17 cellular contexts compared by ENCODE assay signal in the genomic region with DNA sequence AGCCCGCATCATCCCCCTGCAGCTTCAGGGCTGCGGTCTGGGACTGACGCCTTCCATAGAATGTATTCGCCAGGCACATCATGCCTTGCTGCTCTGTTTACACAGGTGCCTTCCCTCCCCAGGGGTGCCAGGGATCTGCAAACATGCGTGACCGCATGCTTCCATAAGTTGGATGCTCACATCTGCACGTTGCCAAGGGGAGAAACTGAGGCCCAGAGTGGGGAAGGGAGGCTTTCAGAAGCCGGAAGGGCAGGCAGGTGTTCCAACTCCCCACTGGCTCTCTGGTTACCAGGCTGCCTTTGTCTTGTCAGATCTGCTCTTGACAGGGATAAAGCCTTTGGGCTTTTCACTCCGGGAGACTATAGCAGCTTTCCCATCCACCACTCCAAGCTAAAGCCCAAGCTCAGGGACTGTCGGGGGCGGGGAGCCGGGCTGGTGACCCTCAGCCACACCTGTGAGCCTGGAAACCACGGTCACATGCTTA.
DNase-seq lines count a peak whose midpoint lies in the region; ATAC-seq and TF ChIP-seq lines count a peak whose summit lies in the region.
"Had no signal": no experiment of that assay in that cellular context is flagged by ENCODE, and none has a peak within 500 bp of the region (broad histone marks: within the 10 kb centered on the region; RNA-seq: fewer than 3 reads in every experiment).

No MANE protein-coding gene starts in this region.

- TF ChIP-seq CTCF in nephron progenitor cell (IDR thresholded peaks at IDR 0.05) (no peak), GM13976 (IDR thresholded peaks at IDR 0.05; ENCODE audit: borderline replicate concordance, control extremely low read depth, extremely low read depth, insufficient read depth, missing control alignments) (no peak)

- DNase-seq in DMS79 treated with DMSO at 0.1 percent for 48 hours (lab: John Stamatoyannopoulos, UW) (peak; percentile 87), NCI-H1930 (lab: John Stamatoyannopoulos, UW) (peak; percentile 60 to 85), NCI-H774 (lab: John Stamatoyannopoulos, UW) (peak; percentile 87), nephron progenitor cell (peak; percentile 29), GM13976 (ENCODE audit: low spot score) (no peak), substantia nigra (lab: John Stamatoyannopoulos, UW) (no peak)
- no peak for DNase-seq in CD8-positive, alpha-beta memory T cell
- DNase-seq: activated gamma-delta T cell treated with Interleukin-2 at 50 U/mL for 16 hours; Caco-2; dermis blood vessel endothelial cell; MM.1S; OCI-M1; stimulated activated CD4-positive, alpha-beta T cell treated with anti-CD3 and anti-CD28 coated beads, Interleukin-12 subunit alpha, Interleukin-12 subunit beta, amount 100 ng/mL, for 4 hours; testis had no signal

- H3K4me3 Mint-ChIP-seq in nephron progenitor cell = no peak overlapping the region
- H3K4me3 Mint-ChIP-seq in CD8-positive, alpha-beta memory T cell = no peak overlapping the region

- no peak for ATAC-seq in GM19455 (IDR thresholded peaks at IDR 0.05; ENCODE audit: unreplicated experiment)

- H3K4me1 ChIP-seq in CD8-positive, alpha-beta memory T cell (ENCODE audit: insufficient read depth, low read length) = no peaks in the 10 kb centered on the region
- H3K4me1 ChIP-seq: Caco-2, parathyroid adenoma, testis had no signal

- H3K27me3 Mint-ChIP-seq in nephron progenitor cell (ENCODE audit: low read depth, poor library complexity) = peaks cover 4% of the 10 kb centered on the region
- H3K27me3 Mint-ChIP-seq in CD8-positive, alpha-beta memory T cell = peaks cover 10 to 22% of the 10 kb centered on the region in 2 donors

- H3K27ac ChIP-seq in CD8-positive, alpha-beta memory T cell (ENCODE audit: low read depth, low read length) = no peak overlapping the region
- no peak overlapping the region for H3K27ac ChIP-seq in substantia nigra (ENCODE audit: low read depth, low read length, poor library complexity, severe bottlenecking)
- H3K27ac ChIP-seq: parathyroid adenoma, testis, VCaP had no signal

- in situ Hi-C loops in GM13976 (cut with MboI; ENCODE audit: low sequenced_read_pairs, unreplicated experiment) = no loop called here

- no peaks in the 10 kb centered on the region for H3K9me3 ChIP-seq in CD8-positive, alpha-beta memory T cell (ENCODE audit: low read length)
- H3K9me3 ChIP-seq: Caco-2, testis had no signal

- CTCF ChIA-PET in CD8-positive, alpha-beta memory T cell (lab: Charles Lee) = no interaction called here

- no peaks in the 10 kb centered on the region for H3K36me3 ChIP-seq in CD8-positive, alpha-beta memory T cell (ENCODE audit: insufficient read depth, low read length)

- peaks cover 41% of the 10 kb centered on the region for H3K4me1 Mint-ChIP-seq in nephron progenitor cell
- H3K4me1 Mint-ChIP-seq in CD8-positive, alpha-beta memory T cell = no peaks in the 10 kb centered on the region

- peak overlapping the region; percentile 47 for H3K27ac Mint-ChIP-seq in nephron progenitor cell
- H3K27ac Mint-ChIP-seq in CD8-positive, alpha-beta memory T cell = no peak overlapping the region

- POLR2A ChIA-PET in CD8-positive, alpha-beta memory T cell (lab: Charles Lee) = no interaction called here

- no peaks in the 10 kb centered on the region for H3K27me3 ChIP-seq in CD8-positive, alpha-beta memory T cell (ENCODE audit: insufficient read depth, low read length, poor library complexity, severe bottlenecking)
- H3K27me3 ChIP-seq: testis had no signal

- peaks cover 13% of the 10 kb centered on the region for H3K9me3 Mint-ChIP-seq in nephron progenitor cell
- H3K9me3 Mint-ChIP-seq in CD8-positive, alpha-beta memory T cell = peaks cover 0 to 3% (median 0%) of the 10 kb centered on the region in 5 donors

- H3K36me3 Mint-ChIP-seq in nephron progenitor cell (ENCODE audit: low read depth) = peaks cover 9% of the 10 kb centered on the region
- H3K36me3 Mint-ChIP-seq in CD8-positive, alpha-beta memory T cell = no peaks in the 10 kb centered on the region

- no peak overlapping the region for H3K4me3 ChIP-seq in CD8-positive, alpha-beta memory T cell (ENCODE audit: low read length)
- H3K4me3 ChIP-seq: testis had no signal

Comparison
In these comparisons a context has a peak if more than half of its experiments do, and no peak if none do; other contexts are left out.
1. DNase-seq: peak in DMS79 treated with DMSO at 0.1 percent for 48 hours (single experiment), NCI-H1930 (2 of 2), NCI-H774 (single experiment) and nephron progenitor cell (single experiment); none in GM13976 (single experiment), CD8-positive, alpha-beta memory T cell (0 of 5) and substantia nigra (0 of 49).